Comparison of ENCODE assay signal across 25 cellular contexts in the genomic region with DNA sequence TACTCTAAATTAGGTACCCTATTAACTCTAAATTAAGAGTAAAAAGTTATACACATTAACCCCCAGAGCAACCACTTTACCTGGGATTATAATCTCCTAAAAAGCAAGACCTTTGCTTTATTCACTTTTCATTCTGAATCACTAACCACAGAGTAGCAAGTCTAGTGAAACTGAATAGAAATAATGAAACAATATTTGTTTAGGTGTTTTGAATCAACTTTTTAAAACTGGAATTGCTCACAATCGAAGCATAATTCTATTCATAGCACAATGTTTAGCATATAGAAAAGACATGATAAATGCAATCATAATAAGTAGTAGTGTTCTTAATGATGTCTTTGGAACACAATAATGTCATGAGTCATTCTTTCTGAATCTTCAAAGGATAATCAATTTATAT. TPM values are rescaled to one million over a fixed set of nuclear protein-coding genes. Genes with fewer than 3 reads are reported as not detected.
A peak's percentile ranks its signal among the peaks of the same experiment; 100 is the strongest.
DNase-seq lines count a peak whose midpoint lies in the region; ATAC-seq, FAIRE-seq and TF ChIP-seq lines count a peak whose summit lies in the region.
"Had no signal": no experiment of that assay in that cellular context is flagged by ENCODE, and none has a peak within 500 bp of the region (broad histone marks: within the 10 kb centered on the region; RNA-seq: fewer than 3 reads in every experiment).

No MANE protein-coding gene starts in this region.

- H3K27ac Mint-ChIP-seq in neural progenitor cell = no peak overlapping the region
- H3K27ac Mint-ChIP-seq: CD8-positive, alpha-beta memory T cell had no signal

- peak; percentile 56 for FAIRE-seq in D721Med (lab: Jason Lieb, UNC)
- FAIRE-seq: H1, HTR-8/SVneo had no signal

- H3K27me3 ChIP-seq in neural progenitor cell = no peaks in the 10 kb centered on the region

- H2AFZ ChIP-seq in neural progenitor cell (replicated peaks) = no peak overlapping the region

- H3K27ac ChIP-seq in neural progenitor cell = no peak overlapping the region
- H3K27ac ChIP-seq: C4-2B, KMS-11 had no signal

- H3K4me1 ChIP-seq in neural progenitor cell = no peaks in the 10 kb centered on the region

- DNase-seq in D721Med (ENCODE audit: insufficient read length, low spot score) = no peak
- DNase-seq in NAMALWA (ENCODE audit: low spot score) = no peak
- no peak for DNase-seq in AG20443 (ENCODE audit: low spot score)
- DNase-seq in middle frontal gyrus (ENCODE audit: extremely low spot score, low spot score) = no peak
- no peak for DNase-seq in neural progenitor cell (ENCODE audit: low spot score)
- DNase-seq: CD8-positive, alpha-beta memory T cell; EL; GF-D8; IMR-90; NCI-H1105; NCI-H146; NCI-H2029; NCI-H2227 treated with DMSO at 0.1 percent for 48 hours; NCI-H510A treated with DMSO at 0.1 percent for 48 hours; NCI-H748 treated with DMSO at 0.1 percent for 48 hours; SIG-M5 had no signal

- no peak overlapping the region for H3K9ac ChIP-seq in neural progenitor cell
- H3K9ac ChIP-seq: KMS-11 had no signal

- no peak overlapping the region for H3K4me2 ChIP-seq in neural progenitor cell
- H3K4me2 ChIP-seq: KMS-11 had no signal

- H3K79me2 ChIP-seq in neural progenitor cell (ENCODE audit: low read depth) = no peaks in the 10 kb centered on the region

- no peaks in the 10 kb centered on the region for H4K20me1 ChIP-seq in neural progenitor cell (ENCODE audit: low read depth)

- no peaks in the 10 kb centered on the region for H3K36me3 ChIP-seq in neural progenitor cell

- no peak overlapping the region for H3K4me3 ChIP-seq in neural progenitor cell

- H3K9me3 ChIP-seq in neural progenitor cell (ENCODE audit: low read depth) = no peaks in the 10 kb centered on the region

- H3K36me3 Mint-ChIP-seq in neural progenitor cell = no peaks in the 10 kb centered on the region

- ATAC-seq in GM18867 (IDR thresholded peaks at IDR 0.05; ENCODE audit: unreplicated experiment) (peak; percentile 56), HG02870 (IDR thresholded peaks at IDR 0.05; ENCODE audit: unreplicated experiment) (peak; percentile 70), HG03558 (IDR thresholded peaks at IDR 0.05; ENCODE audit: extremely low read depth, unreplicated experiment) (peak; percentile 58)
- ATAC-seq: Panc1, SK-N-SH treated with all-trans-retinoic acid at 6 μM for 48 hours had no signal

- peaks cover 3% of the 10 kb centered on the region for H3K9me3 Mint-ChIP-seq in neural progenitor cell

- H3K4me1 Mint-ChIP-seq in neural progenitor cell = no peaks in the 10 kb centered on the region
- H3K4me1 Mint-ChIP-seq: CD8-positive, alpha-beta memory T cell had no signal

- H3K27me3 Mint-ChIP-seq in neural progenitor cell (ENCODE audit: insufficient read depth, low read depth) = peaks cover 2% of the 10 kb centered on the region

- no peak for TF ChIP-seq CTCF in D721Med (IDR thresholded peaks at IDR 0.05; ENCODE audit: insufficient read depth, missing control alignments)
- TF ChIP-seq CTCF in neural progenitor cell (IDR thresholded peaks at IDR 0.05) = no peak

- H3K4me3 Mint-ChIP-seq in neural progenitor cell = no peak overlapping the region
- H3K4me3 Mint-ChIP-seq: CD8-positive, alpha-beta memory T cell had no signal

- H3F3A ChIP-seq in neural progenitor cell (ENCODE audit: low read depth) = no peaks in the 10 kb centered on the region

RNA-seq across cellular contexts. Expression of gene CASD1, which starts 37.0 kb away (rescaled TPM):
- 55.4 and 93.5 TPM in 2 replicates for total RNA-seq in neural progenitor cell (ENCODE audit: low replicate concordance)
